31 cellular contexts compared by ENCODE assay signal in genomic region chr4:94732358-94732698, GRCh38. TPM values are rescaled to one million over a fixed set of nuclear protein-coding genes. Genes with fewer than 3 reads are reported as not detected.
"Had no signal": no experiment of that assay in that cellular context is flagged by ENCODE, and none has a peak within 500 bp of the region (broad histone marks: within the 10 kb centered on the region; RNA-seq: fewer than 3 reads in every experiment).

No MANE protein-coding gene starts in this region.

- H3K9me3 Mint-ChIP-seq: activated CD8-positive, alpha-beta T cell treated with anti-CD3 and anti-CD28 coated beads for 36 hours; activated T-cell treated with anti-CD3 and anti-CD28 coated beads, Interleukin-2, amount 50 U/mL, for 4 hours; activated T-helper 17 cell treated with anti-CD3 and anti-CD28 coated beads, Interleukin-2, amount 50 U/mL, for 72 hours; central memory CD8-positive, alpha-beta T cell; dendritic cell treated with granulocyte-macrophage colony-stimulating factor and Interleukin-4, amounts not matched to agents 40 ng/mL and 50 ng/mL, for 4 days; T-helper 2 cell treated with Interferon-gamma antibody and Interleukin-4, amounts not matched to agents 5 μg/mL and 100 μg/mL, for 36 hours had no signal

- H3K9me3 ChIP-seq: esophagus muscularis mucosa, gastrocnemius medialis, heart left ventricle had no signal

- H3K4me1 Mint-ChIP-seq: activated T-helper 17 cell treated with anti-CD3 and anti-CD28 coated beads, Interleukin-2, amount 50 U/mL, for 72 hours; central memory CD8-positive, alpha-beta T cell had no signal

- H3K36me3 Mint-ChIP-seq: activated naive CD8-positive, alpha-beta T cell had no signal

- H3K4me3 Mint-ChIP-seq: activated CD8-positive, alpha-beta T cell treated with anti-CD3 and anti-CD28 coated beads for 36 hours; activated naive CD8-positive, alpha-beta T cell; activated T-cell treated with anti-CD3 and anti-CD28 coated beads, Interleukin-2, amount 50 U/mL, for 4 hours; activated T-helper 17 cell treated with anti-CD3 and anti-CD28 coated beads, Interleukin-2, amount 50 U/mL, for 72 hours; central memory CD8-positive, alpha-beta T cell; dendritic cell treated with granulocyte-macrophage colony-stimulating factor and Interleukin-4, amounts not matched to agents 40 ng/mL and 50 ng/mL, for 4 days; T-helper 17 cell; T-helper 2 cell treated with Interferon-gamma antibody and Interleukin-4, amounts not matched to agents 5 μg/mL and 100 μg/mL, for 36 hours had no signal

- H3K27ac ChIP-seq: brain microvascular endothelial cell, coronary artery, dorsolateral prefrontal cortex, esophagus muscularis mucosa, foreskin keratinocyte, gastrocnemius medialis, heart left ventricle had no signal

- H3K36me3 ChIP-seq: brain microvascular endothelial cell, esophagus muscularis mucosa, gastrocnemius medialis, heart left ventricle had no signal

- H3K27ac Mint-ChIP-seq: activated CD8-positive, alpha-beta T cell treated with anti-CD3 and anti-CD28 coated beads for 36 hours; activated naive CD8-positive, alpha-beta T cell; activated T-helper 17 cell treated with anti-CD3 and anti-CD28 coated beads, Interleukin-2, amount 50 U/mL, for 72 hours; dendritic cell treated with granulocyte-macrophage colony-stimulating factor and Interleukin-4, amounts not matched to agents 40 ng/mL and 50 ng/mL, for 4 days; T-helper 17 cell; T-helper 2 cell treated with Interferon-gamma antibody and Interleukin-4, amounts not matched to agents 5 μg/mL and 100 μg/mL, for 36 hours had no signal

- DNase-seq: activated CD4-positive, alpha-beta T cell treated with anti-CD3 and anti-CD28 coated beads for 1 hour; activated CD4-positive, alpha-beta T cell treated with anti-CD3 and anti-CD28 coated beads for 48 hours; activated CD4-positive, alpha-beta T cell treated with anti-CD3 and anti-CD28 coated beads, Interleukin-2, amount 50 U/mL, for 1 hour; activated CD4-positive, alpha-beta T cell treated with anti-CD3 and anti-CD28 coated beads, Interleukin-2, amount 50 U/mL, for 48 hours; activated CD8-positive, alpha-beta memory T cell treated with anti-CD3 and anti-CD28 coated beads for 24 hours; activated CD8-positive, alpha-beta T cell treated with anti-CD3 and anti-CD28 coated beads for 36 hours; activated effector memory CD4-positive, alpha-beta T cell treated with Interleukin-2 at 50 U/mL for 16 hours; activated gamma-delta T cell treated with Interleukin-2 at 50 U/mL for 16 hours; activated naive CD4-positive, alpha-beta T cell treated with anti-CD3 and anti-CD28 coated beads, Interleukin-2, amount 50 U/mL, for 16 hours; activated naive CD4-positive, alpha-beta T cell treated with Interleukin-2 at 50 U/mL for 16 hours; activated T-cell treated with anti-CD3 and anti-CD28 coated beads, Interleukin-2, amount 50 U/mL, for 4 hours; amniotic stem cell; anterior cingulate cortex; brain microvascular endothelial cell; dorsolateral prefrontal cortex; effector memory CD4-positive, alpha-beta T cell; erythroblast; gastrocnemius medialis; glutamatergic neuron; heart left ventricle; T-helper 1 cell; T-helper 17 cell; T1000 had no signal

- H3K27me3 ChIP-seq: brain microvascular endothelial cell, esophagus muscularis mucosa, gastrocnemius medialis had no signal

- H3K4me1 ChIP-seq: esophagus muscularis mucosa, foreskin keratinocyte, gastrocnemius medialis, heart left ventricle had no signal

- ATAC-seq: activated CD8-positive, alpha-beta T cell treated with anti-CD3 and anti-CD28 coated beads for 36 hours; activated T-cell treated with anti-CD3 and anti-CD28 coated beads, Interleukin-2, amount 50 U/mL, for 4 hours; activated T-helper 17 cell treated with anti-CD3 and anti-CD28 coated beads, Interleukin-2, amount 50 U/mL, for 72 hours; gastrocnemius medialis; T-helper 17 cell had no signal

- H3K27me3 Mint-ChIP-seq: dendritic cell treated with granulocyte-macrophage colony-stimulating factor and Interleukin-4, amounts not matched to agents 40 ng/mL and 50 ng/mL, for 4 days had no signal

- H3K4me3 ChIP-seq: coronary artery, dorsolateral prefrontal cortex, esophagus muscularis mucosa, gastrocnemius medialis, heart left ventricle had no signal

RNA-seq across cellular contexts. Expression of gene BMPR1B, which starts 25.4 kb away (rescaled TPM):
- total RNA-seq: activated CD8-positive, alpha-beta T cell treated with anti-CD3 and anti-CD28 coated beads for 36 hours; activated T-cell treated with anti-CD3 and anti-CD28 coated beads, Interleukin-2, amount 50 U/mL, for 4 hours; activated T-helper 17 cell treated with anti-CD3 and anti-CD28 coated beads, Interleukin-2, amount 50 U/mL, for 72 hours; T-helper 17 cell had no signal
